8 cellular contexts compared by ENCODE assay signal in genomic region chrX:14497184-14497666, GRCh38. TPM values are rescaled to one million over a fixed set of nuclear protein-coding genes. Genes with fewer than 3 reads are reported as not detected.
DNase-seq lines count a peak whose midpoint lies in the region; ATAC-seq and TF ChIP-seq lines count a peak whose summit lies in the region.

No MANE protein-coding gene starts in this region.

- TF ChIP-seq EP300 in suprapubic skin (IDR thresholded peaks at IDR 0.05), result no peak

- WGBS in heart left ventricle, 4 donors, result 18 to 23% (median 19%) methylated on average over 4 of the region's 4 CpGs
- WGBS in suprapubic skin, result 14% methylated on average over 4 of the region's 4 CpGs

- intact Hi-C loops in heart left ventricle (cut with DNase I) (no loop called here), Right ventricle myocardium superior (cut with DNase I) (no loop called here)

- H3K36me3 ChIP-seq in heart left ventricle, result no peaks in the 10 kb centered on the region
- no peaks in the 10 kb centered on the region for H3K36me3 ChIP-seq in suprapubic skin

- TF ChIP-seq POLR2A in heart left ventricle (IDR thresholded peaks at IDR 0.05) (no peak), suprapubic skin (IDR thresholded peaks at IDR 0.05) (no peak)

- H3K4me1 ChIP-seq in heart left ventricle, result peaks cover 0 to 6% (median 0%) of the 10 kb centered on the region in 12 donors
- H3K4me1 ChIP-seq in suprapubic skin, result no peaks in the 10 kb centered on the region

- ATAC-seq in heart left ventricle (no peak), Right ventricle myocardium superior (ENCODE audit: poor library complexity) (no peak), HG02642 (IDR thresholded peaks at IDR 0.05; ENCODE audit: poor library complexity, unreplicated experiment) (peak; percentile 81)

- H3K9me3 ChIP-seq in heart left ventricle, result no peaks in the 10 kb centered on the region
- H3K9me3 ChIP-seq in suprapubic skin, result no peaks in the 10 kb centered on the region

- H3K4me3 ChIP-seq in heart left ventricle, result peak overlapping the region in 9 of 12 donors; percentile 22 to 48 (median 33)
- peak overlapping the region; percentile 46 for H3K4me3 ChIP-seq in fibroblast of villous mesenchyme (ENCODE audit: low read depth, low read length)
- H3K4me3 ChIP-seq in suprapubic skin, result peak overlapping the region; percentile 19

- H3K27ac ChIP-seq in heart left ventricle, result peak overlapping the region in 10 of 12 donors; percentile 28 to 70 (median 50)
- H3K27ac ChIP-seq in suprapubic skin, result peak overlapping the region; percentile 24

- H3K27me3 ChIP-seq in heart left ventricle (peaks cover 0 to 6% (median 0%) of the 10 kb centered on the region in 9 donors), suprapubic skin (no peaks in the 10 kb centered on the region)

- DNase-seq in heart left ventricle (peak in 1 of 5 donors; percentile 4), Right ventricle myocardium superior (no peak), RPMI8226 (peak; percentile 7), fibroblast of villous mesenchyme (ENCODE audit: low read depth) (peak; percentile 44), suprapubic skin (ENCODE audit: low spot score in 2 of 2) (no peak), NCI-H82 (lab: John Stamatoyannopoulos, UW) (no peak), NCI-H1930 (lab: John Stamatoyannopoulos, UW) (no peak)

- TF ChIP-seq CTCF in heart left ventricle (IDR thresholded peaks at IDR 0.05) (no peak), fibroblast of villous mesenchyme (IDR thresholded peaks at IDR 0.05; ENCODE audit: insufficient read depth, low read depth, low read length) (no peak), suprapubic skin (IDR thresholded peaks at IDR 0.05) (no peak)

RNA-seq across cellular contexts. Expression of gene GLRA2, which starts 32.1 kb away (rescaled TPM):
- not detected for total RNA-seq in heart left ventricle
- not detected for polyA plus RNA-seq in heart left ventricle
- total RNA-seq in Right ventricle myocardium superior, result not detected
- total RNA-seq in fibroblast of villous mesenchyme, result 0.32 TPM in 1 of 2 replicates, not detected in the other
- total RNA-seq in suprapubic skin, result not detected

Comparison
In these comparisons a context has a peak if more than half of its experiments do, and no peak if none do; other contexts are left out.
1. DNase-seq: peak in RPMI8226 (single experiment) and fibroblast of villous mesenchyme (single experiment); none in Right ventricle myocardium superior (single experiment), suprapubic skin (0 of 2), NCI-H82 (single experiment) and NCI-H1930 (0 of 2).
2. Peak in every context shown above with its lines, with median percentiles within 50 percentile points of each other: H3K4me3 ChIP-seq.